Comparison of ENCODE assay signal across 17 cellular contexts in genomic region chr18:44743626-44744025, GRCh38.
DNase-seq lines count a peak whose midpoint lies in the region; ATAC-seq, FAIRE-seq and TF ChIP-seq lines count a peak whose summit lies in the region.
"Had no signal": no experiment of that assay in that cellular context is flagged by ENCODE, and none has a peak within 500 bp of the region (broad histone marks: within the 10 kb centered on the region; RNA-seq: fewer than 3 reads in every experiment).

No MANE protein-coding gene starts in this region.

- H4K5ac ChIP-seq in H1 (ENCODE audit: insufficient read length, low read depth, low read length), result peak overlapping the region; percentile 31

- H3K9me3 Mint-ChIP-seq in osteocyte (ENCODE audit: unreplicated experiment) (no peaks in the 10 kb centered on the region), chondrocyte (ENCODE audit: low read depth) (no peaks in the 10 kb centered on the region)
- H3K9me3 Mint-ChIP-seq: activated CD8-positive, alpha-beta T cell treated with anti-CD3 and anti-CD28 coated beads for 36 hours; activated T-helper 2 cell treated with anti-CD3 and anti-CD28 coated beads, Interferon-gamma antibody, Interleukin-2, Interleukin-4, amounts not matched to agents 10 μg/mL and 5 μg/mL and 100 μg/mL, durations not matched to agents 14 hours and 24 hours and 36 hours; effector memory CD8-positive, alpha-beta T cell had no signal

- H2BK12ac ChIP-seq in H1 (ENCODE audit: low read depth, low read length), result no peak overlapping the region

- no peaks in the 10 kb centered on the region for H4K20me1 ChIP-seq in H1 (replicated peaks in 1 of 2; ENCODE audit: control insufficient read depth in 1 of 2, insufficient read depth in 2 of 2, low read length in 2 of 2)

- peak overlapping the region; percentile 58 to 68 for H3K4me2 ChIP-seq in H1 (ENCODE audit: insufficient read depth in 1 of 2, low read depth in 2 of 2, low read length in 2 of 2)

- H2AFZ ChIP-seq in H1 (ENCODE audit: low read length), result no peak overlapping the region

- H3K79me2 ChIP-seq in H1 (ENCODE audit: control insufficient read depth in 1 of 2, insufficient read depth in 2 of 2, low read length in 2 of 2), result no peaks in the 10 kb centered on the region

- H3K23me2 ChIP-seq in H1 (ENCODE audit: low read depth, low read length), result peaks cover 3% of the 10 kb centered on the region; the same call in 1 of the 2 replicates

- CTCF ChIA-PET in H1 (lab: Charles Lee; ENCODE audit: partially characterized antibody), result interaction anchor here (0.6 kb wide), 1 partner anchor 83 kb away, joined by 3 read pairs; no protein-coding TSS in a partner anchor

- H3K27ac Mint-ChIP-seq in osteocyte (ENCODE audit: unreplicated experiment), result peak overlapping the region; percentile 81
- H3K27ac Mint-ChIP-seq in chondrocyte (ENCODE audit: unreplicated experiment), result no peak overlapping the region
- H3K27ac Mint-ChIP-seq: activated CD8-positive, alpha-beta T cell treated with anti-CD3 and anti-CD28 coated beads for 36 hours; activated T-helper 2 cell treated with anti-CD3 and anti-CD28 coated beads, Interferon-gamma antibody, Interleukin-2, Interleukin-4, amounts not matched to agents 10 μg/mL and 5 μg/mL and 100 μg/mL, durations not matched to agents 14 hours and 24 hours and 36 hours; effector memory CD8-positive, alpha-beta T cell had no signal

- no peak overlapping the region for H3K18ac ChIP-seq in H1 (ENCODE audit: extremely low read depth, low read length)

- TF ChIP-seq RAD21 in H1 (IDR thresholded peaks at IDR 0.05 in 1 of 2, conservative IDR thresholded peaks at IDR 0.05 in 1 of 2; ENCODE audit: low read depth in 2 of 2, low read length in 2 of 2), result no peak

- H3K9ac ChIP-seq in H1 (replicated peaks in 1 of 4; ENCODE audit: extremely low read depth in 1 of 4, low read depth in 3 of 4, low read length in 3 of 4), result no peak overlapping the region
- H3K9ac ChIP-seq: KMS-11 had no signal

- TF ChIP-seq EP300 in H1 (IDR thresholded peaks at IDR 0.05; ENCODE audit: borderline replicate concordance in 1 of 2, low read depth in 2 of 2, low read length in 2 of 2), result no peak

- TF ChIP-seq CTCF in H1 (IDR thresholded peaks at IDR 0.05; ENCODE audit: control extremely low read depth in 1 of 3, insufficient read depth in 1 of 3, low read depth in 1 of 3, low read length in 3 of 3) (no peak), osteocyte (IDR thresholded peaks at IDR 0.05) (no peak), chondrocyte (IDR thresholded peaks at IDR 0.05) (no peak)

- peak overlapping the region in 1 of 4 experiments; percentile 44; a peak in 2 of 8 replicates for H3K4me3 ChIP-seq in H1 (ENCODE audit: extremely low read depth in 1 of 4, insufficient read depth in 2 of 4, low read depth in 3 of 4, low read length in 4 of 4)

- H3K27me3 Mint-ChIP-seq in osteocyte (ENCODE audit: unreplicated experiment), result no peaks in the 10 kb centered on the region
- H3K27me3 Mint-ChIP-seq in chondrocyte (ENCODE audit: low read depth), result no peaks in the 10 kb centered on the region
- H3K27me3 Mint-ChIP-seq: effector memory CD8-positive, alpha-beta T cell had no signal

- no peak overlapping the region for H2BK120ac ChIP-seq in H1 (replicated peaks; ENCODE audit: low read depth, low read length)

- H3K4me1 ChIP-seq in H1 (replicated peaks in 1 of 4; ENCODE audit: control insufficient read depth in 3 of 4, insufficient read depth in 4 of 4, low read length in 3 of 4), result peaks cover 8 to 20% (median 14%) of the 10 kb centered on the region in 4 experiments

- no peak overlapping the region for H4K8ac ChIP-seq in H1 (ENCODE audit: extremely low read depth, insufficient read depth, low read length)

- no peak overlapping the region for H3K4ac ChIP-seq in H1 (replicated peaks; ENCODE audit: insufficient read length, low read depth, low read length)

- no peaks in the 10 kb centered on the region for H3K9me3 ChIP-seq in H1 (ENCODE audit: insufficient read depth in 2 of 2, low read depth in 1 of 2, low read length in 1 of 2)

- no peak overlapping the region for H2AK5ac ChIP-seq in H1 (ENCODE audit: low read depth, low read length)

- POLR2A ChIA-PET in H1 (lab: Charles Lee; ENCODE audit: partially characterized antibody), result interaction anchor here (0.7 kb wide), 1 partner anchor 49 kb away, joined by 4 read pairs; no protein-coding TSS in a partner anchor

- no peaks in the 10 kb centered on the region for H3K79me1 ChIP-seq in H1 (ENCODE audit: low read depth, low read length)

- 88% methylated on average over 2 of the region's 2 CpGs; no CpG with 5 or more reads in 1 of the 2 experiments for WGBS in H1 (ENCODE audit: extremely low coverage in 1 of 2, insufficient coverage in 1 of 2, insufficient read length in 1 of 2, insufficient replicate concordance in 2 of 2, low coverage in 1 of 2, low lambda C conversion rate in 2 of 2, missing lambda C conversion rate in 1 of 2), 2 experiments

- H2BK5ac ChIP-seq in H1 (ENCODE audit: low read depth, low read length), result no peak overlapping the region

- 0 out of 2 replicates have a peak overlapping the region, but pooled peaks have one; percentile 1 for H2BK15ac ChIP-seq in H1 (ENCODE audit: low read length)

- H3K36me3 Mint-ChIP-seq in osteocyte (ENCODE audit: unreplicated experiment) (peaks cover 36% of the 10 kb centered on the region), chondrocyte (ENCODE audit: low read depth) (peaks cover 8% of the 10 kb centered on the region)

- no peak overlapping the region for H3K4me3 Mint-ChIP-seq in osteocyte (ENCODE audit: unreplicated experiment)
- H3K4me3 Mint-ChIP-seq in chondrocyte (ENCODE audit: unreplicated experiment), result no peak overlapping the region
- H3K4me3 Mint-ChIP-seq: activated CD8-positive, alpha-beta T cell treated with anti-CD3 and anti-CD28 coated beads for 36 hours; effector memory CD8-positive, alpha-beta T cell had no signal

- peaks cover 26% of the 10 kb centered on the region for H3K4me1 Mint-ChIP-seq in osteocyte (ENCODE audit: unreplicated experiment)
- peaks cover 33% of the 10 kb centered on the region for H3K4me1 Mint-ChIP-seq in chondrocyte (ENCODE audit: low read depth)

- H3K27me3 ChIP-seq in H1 (replicated peaks in 1 of 4; ENCODE audit: control insufficient read depth in 3 of 4, extremely low read depth in 1 of 4, insufficient read depth in 3 of 4, low read length in 3 of 4), result no peaks in the 10 kb centered on the region; a peak in 2 of 7 replicates

- no peak for TF ChIP-seq POLR2A in H1 (IDR thresholded peaks at IDR 0.05; ENCODE audit: control extremely low read depth in 1 of 2, low read depth in 2 of 2, low read length in 2 of 2)

- no peak overlapping the region for H3K56ac ChIP-seq in H1 (replicated peaks; ENCODE audit: insufficient read length, low read depth, low read length)

- DNase-seq in DMS 273 treated with DMSO at 0.1 percent for 48 hours (lab: John Stamatoyannopoulos, UW), result peak; percentile 59
- peak; percentile 42 for DNase-seq in NCI-H446 treated with DMSO at 0.1 percent for 48 hours (lab: John Stamatoyannopoulos, UW)
- no peak for DNase-seq in H1 (ENCODE audit: low read depth in 1 of 2, low spot score in 2 of 2)
- DNase-seq in osteocyte (ENCODE audit: extremely low spot score, unreplicated experiment), result no peak
- no peak for DNase-seq in chondrocyte (ENCODE audit: low spot score)
- DNase-seq: activated CD8-positive, alpha-beta T cell treated with anti-CD3 and anti-CD28 coated beads for 36 hours; effector memory CD8-positive, alpha-beta T cell; GDM1; stimulated activated CD4-positive, alpha-beta T cell treated with anti-CD3 and anti-CD28 coated beads, Interleukin-4, amount 100 ng/mL, for 1 hour had no signal

- no peak for ATAC-seq in GM21737 (IDR thresholded peaks at IDR 0.05; ENCODE audit: unreplicated experiment)
- ATAC-seq in GM21423 (IDR thresholded peaks at IDR 0.05; ENCODE audit: unreplicated experiment), result no peak
- ATAC-seq in GM21825 (IDR thresholded peaks at IDR 0.05; ENCODE audit: unreplicated experiment), result no peak
- ATAC-seq: activated CD8-positive, alpha-beta T cell treated with anti-CD3 and anti-CD28 coated beads for 36 hours; effector memory CD8-positive, alpha-beta T cell had no signal

- no peak for FAIRE-seq in H1 (lab: Jason Lieb, UNC)
- FAIRE-seq: GM19239, keratinocyte, TTC549 had no signal

- H4K91ac ChIP-seq in H1 (replicated peaks; ENCODE audit: insufficient read length, low read length), result no peak overlapping the region

- H2BK20ac ChIP-seq in H1 (ENCODE audit: low read length), result no peak overlapping the region

- no peak overlapping the region for H3K23ac ChIP-seq in H1 (ENCODE audit: insufficient read length)

- H3K14ac ChIP-seq in H1 (ENCODE audit: insufficient read length), result no peak overlapping the region

- H3K36me3 ChIP-seq in H1 (ENCODE audit: control insufficient read depth in 2 of 4, insufficient read depth in 4 of 4, low read length in 3 of 4), result no peaks in the 10 kb centered on the region

- no peak overlapping the region for H3K27ac ChIP-seq in H1 (ENCODE audit: low read depth, low read length)

TF ChIP-seq in H1, 55 proteins besides CTCF, POLR2A, EP300 and RAD21 (continues in another document):
- TF ChIP-seq KDM5A (IDR thresholded peaks at IDR 0.05; ENCODE audit: low read length) (no peak), ASH2L (IDR thresholded peaks at IDR 0.05; ENCODE audit: low read length) (no peak), EZH2 (IDR thresholded peaks at IDR 0.05; ENCODE audit: low read depth, low read length, severe bottlenecking) (no peak), PHF8 (conservative IDR thresholded peaks at IDR 0.05; ENCODE audit: low read depth, low read length) (no peak), MAX (IDR thresholded peaks at IDR 0.05) (no peak), TAF7 (optimal IDR thresholded peaks at IDR 0.05; ENCODE audit: borderline replicate concordance, low read depth, low read length) (no peak), ATF3 (IDR thresholded peaks at IDR 0.05; ENCODE audit: insufficient read depth, low read depth, low read length) (no peak), E2F6 (IDR thresholded peaks at IDR 0.05) (no peak), SP1 (IDR thresholded peaks at IDR 0.05; ENCODE audit: low read depth, low read length) (no peak), JUN (IDR thresholded peaks at IDR 0.05; ENCODE audit: low read depth, low read length) (no peak)

Comparison
In these comparisons a context has a peak if more than half of its experiments do, and no peak if none do; other contexts are left out.
1. DNase-seq: peak in DMS 273 treated with DMSO at 0.1 percent for 48 hours (single experiment) and NCI-H446 treated with DMSO at 0.1 percent for 48 hours (single experiment); none in H1 (0 of 2), osteocyte (single experiment) and chondrocyte (single experiment).